Comparison of ENCODE assay signal across 31 cellular contexts in the genomic region with DNA sequence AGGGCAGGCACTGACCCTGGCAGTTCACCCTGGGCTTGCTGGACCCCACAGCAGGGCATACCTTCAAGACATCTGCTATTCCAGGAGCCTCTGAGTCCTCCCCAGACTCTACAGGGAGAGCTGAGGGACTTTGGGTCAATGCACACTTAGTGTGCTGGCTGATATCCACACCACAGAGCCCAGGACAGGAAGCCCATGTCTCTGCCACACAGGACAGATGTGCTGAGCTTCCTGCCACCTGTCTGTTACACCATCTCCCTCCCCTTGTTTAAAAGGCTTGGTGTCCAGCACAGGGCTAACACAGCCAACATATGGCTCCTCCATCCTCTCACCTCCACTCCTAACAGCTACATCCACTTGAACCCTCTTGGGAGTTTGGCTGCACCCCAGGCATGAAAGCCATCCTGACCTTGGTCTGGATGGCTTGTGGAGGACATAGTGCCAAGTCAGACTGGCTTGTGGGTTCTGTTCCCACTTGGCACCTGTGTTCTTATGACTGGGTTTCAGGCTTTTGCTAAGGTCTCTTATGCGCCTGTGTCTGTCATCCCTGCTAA.
"Had no signal": no experiment of that assay in that cellular context is flagged by ENCODE, and none has a peak within 500 bp of the region (broad histone marks: within the 10 kb centered on the region; RNA-seq: fewer than 3 reads in every experiment).

No MANE protein-coding gene starts in this region.

- H3K4me1 ChIP-seq: breast epithelium, foreskin keratinocyte, parathyroid adenoma, psoas muscle, suprapubic skin, tibial nerve had no signal

- H3K27ac ChIP-seq: breast epithelium, foreskin keratinocyte, parathyroid adenoma, psoas muscle, suprapubic skin, tibial nerve, WERI-Rb-1 had no signal

- H3K27me3 ChIP-seq: breast epithelium, foreskin keratinocyte, suprapubic skin, tibial nerve had no signal

- H3K36me3 ChIP-seq: breast epithelium, suprapubic skin, WERI-Rb-1 had no signal

- FAIRE-seq: colon, islet of Langerhans had no signal

- H3K4me3 Mint-ChIP-seq: activated CD4-positive, alpha-beta memory T cell treated with anti-CD3 and anti-CD28 coated beads for 36 hours; activated naive CD4-positive, alpha-beta T cell treated with anti-CD3 and anti-CD28 coated beads, Interleukin-2, amount 50 U/mL, for 24 hours; activated naive CD8-positive, alpha-beta T cell treated with anti-CD3 and anti-CD28 coated beads, Interleukin-2, amount 50 U/mL, for 24 hours; activated T-cell treated with anti-CD3 and anti-CD28 coated beads, Interleukin-2, amount 50 U/mL, for 24 hours; mesothelial cell of epicardium; naive thymus-derived CD4-positive, alpha-beta T cell; T-helper 1 cell treated with Interleukin-12 subunit alpha and Interleukin-12 subunit beta and Interleukin-4 antibody, amounts not matched to agents 30 μg/mL and 1 μg/mL, for 36 hours had no signal

- H3K4me3 ChIP-seq: breast epithelium, psoas muscle, suprapubic skin, tibial nerve had no signal

- DNase-seq: activated CD4-positive, alpha-beta memory T cell treated with anti-CD3 and anti-CD28 coated beads for 36 hours; activated CD4-positive, alpha-beta T cell treated with anti-CD3 and anti-CD28 coated beads for 48 hours; activated CD8-positive, alpha-beta memory T cell treated with anti-CD3 and anti-CD28 coated beads, Interleukin-2, amount 50 U/mL, for 48 hours; activated naive CD8-positive, alpha-beta T cell treated with anti-CD3 and anti-CD28 coated beads, Interleukin-2, amount 50 U/mL, for 24 hours; activated T-cell treated with anti-CD3 and anti-CD28 coated beads, Interleukin-2, amount 50 U/mL, for 24 hours; amygdala; dermis blood vessel endothelial cell; effector memory CD4-positive, alpha-beta T cell; foreskin keratinocyte; mammary epithelial cell; naive thymus-derived CD4-positive, alpha-beta T cell; occipital lobe; psoas muscle; stimulated activated CD4-positive, alpha-beta T cell treated with anti-CD3 and anti-CD28 coated beads, Interleukin-15, amount 100 ng/mL, for 24 hours; stimulated activated CD4-positive, alpha-beta T cell treated with anti-CD3 and anti-CD28 coated beads, Interleukin-2, amount 100 ng/mL, for 24 hours; stimulated activated naive CD4-positive, alpha-beta T cell; SW 1271; T-helper 9 cell; WERI-Rb-1 had no signal

- H3K36me3 Mint-ChIP-seq: activated CD4-positive, alpha-beta memory T cell treated with anti-CD3 and anti-CD28 coated beads for 36 hours; activated naive CD4-positive, alpha-beta T cell treated with anti-CD3 and anti-CD28 coated beads, Interleukin-2, amount 50 U/mL, for 24 hours; mesothelial cell of epicardium; naive thymus-derived CD4-positive, alpha-beta T cell had no signal

- H3K9me3 ChIP-seq: psoas muscle had no signal

- H3K27me3 Mint-ChIP-seq: activated CD4-positive, alpha-beta memory T cell treated with anti-CD3 and anti-CD28 coated beads for 36 hours; activated naive CD4-positive, alpha-beta T cell treated with anti-CD3 and anti-CD28 coated beads, Interleukin-2, amount 50 U/mL, for 24 hours; activated naive CD8-positive, alpha-beta T cell treated with anti-CD3 and anti-CD28 coated beads, Interleukin-2, amount 50 U/mL, for 24 hours; activated T-cell treated with anti-CD3 and anti-CD28 coated beads, Interleukin-2, amount 50 U/mL, for 24 hours; naive thymus-derived CD4-positive, alpha-beta T cell had no signal

- ATAC-seq: activated CD4-positive, CD25-positive, alpha-beta regulatory T cell treated with anti-CD3 and anti-CD28 coated beads, Interleukin-2, amount 50 U/mL, for 24 hours; activated naive CD8-positive, alpha-beta T cell treated with anti-CD3 and anti-CD28 coated beads, Interleukin-2, amount 50 U/mL, for 24 hours; esophagus mucosa; foreskin keratinocyte; naive thymus-derived CD4-positive, alpha-beta T cell had no signal

- H3K27ac Mint-ChIP-seq: activated CD4-positive, alpha-beta memory T cell treated with anti-CD3 and anti-CD28 coated beads for 36 hours; activated naive CD4-positive, alpha-beta T cell treated with anti-CD3 and anti-CD28 coated beads, Interleukin-2, amount 50 U/mL, for 24 hours; activated naive CD8-positive, alpha-beta T cell treated with anti-CD3 and anti-CD28 coated beads, Interleukin-2, amount 50 U/mL, for 24 hours; activated T-cell treated with anti-CD3 and anti-CD28 coated beads, Interleukin-2, amount 50 U/mL, for 24 hours; activated T-helper 2 cell treated with anti-CD3 and anti-CD28 coated beads, Interferon-gamma antibody, Interleukin-2, Interleukin-4, amounts not matched to agents 10 μg/mL and 5 μg/mL and 100 μg/mL, durations not matched to agents 14 hours and 24 hours and 36 hours; mesothelial cell of epicardium; naive thymus-derived CD4-positive, alpha-beta T cell; T-helper 1 cell treated with Interleukin-12 subunit alpha and Interleukin-12 subunit beta and Interleukin-4 antibody, amounts not matched to agents 30 μg/mL and 1 μg/mL, for 36 hours had no signal

- H3K4me1 Mint-ChIP-seq: activated naive CD4-positive, alpha-beta T cell treated with anti-CD3 and anti-CD28 coated beads, Interleukin-2, amount 50 U/mL, for 24 hours; activated naive CD8-positive, alpha-beta T cell treated with anti-CD3 and anti-CD28 coated beads, Interleukin-2, amount 50 U/mL, for 24 hours; mesothelial cell of epicardium; naive thymus-derived CD4-positive, alpha-beta T cell had no signal
